8 cellular contexts compared by ENCODE assay signal in the genomic region with DNA sequence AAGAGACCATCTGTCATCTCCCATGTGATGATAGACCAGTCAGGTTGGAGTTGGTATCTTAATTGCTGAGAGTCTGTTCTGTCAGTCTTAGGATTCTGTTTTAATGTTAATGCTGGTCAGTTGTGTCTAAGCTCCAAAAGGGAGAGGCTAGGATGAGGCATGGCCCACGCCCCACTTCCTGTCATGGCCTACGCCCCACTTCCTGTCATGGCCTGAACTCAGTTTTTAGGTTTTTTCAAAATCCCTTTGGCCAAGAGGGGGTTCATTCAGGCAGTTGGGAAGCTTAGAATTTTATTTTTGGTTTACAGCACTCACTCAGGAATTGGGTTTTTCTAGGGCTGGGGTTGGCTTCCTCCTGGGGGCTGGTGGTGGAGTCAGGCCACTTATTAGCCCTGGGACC.
DNase-seq lines count a peak whose midpoint lies in the region; TF ChIP-seq lines count a peak whose summit lies in the region.
"Not testable (repeated sequence)": the region's sequence is repeated elsewhere in the genome, so short reads cannot be mapped to it uniquely, and the experiment has no call there.

No MANE protein-coding gene starts in this region.

- H3K36me3 ChIP-seq in adrenal gland (replicated peaks in 1 of 2); thyroid gland: not testable (repeated sequence)

- WGBS in adrenal gland, 4 donors: 65 to 78% (median 72%) methylated on average over 2 of the region's 2 CpGs
- WGBS in thyroid gland, 2 donors: 89 to 100% methylated on average over 2 of the region's 2 CpGs

- not testable (repeated sequence) for DNase-seq in Calu3; activated T-cell treated with anti-CD3 and anti-CD28 coated beads, Interleukin-2, amount 50 U/mL, for 24 hours; adrenal gland; epithelial cell of prostate (ENCODE audit: low read depth, low spot score); immature natural killer cell; thyroid gland
- DNase-seq in NOMO-1 treated with dmso at 0.1 percent for 144 hours (lab: John Stamatoyannopoulos, UW; ENCODE audit: unreplicated experiment): peak; percentile 2
- peak; percentile 19 for DNase-seq in UCSD-AML1 (lab: John Stamatoyannopoulos, UW; ENCODE audit: unreplicated experiment)

- CTCF ChIA-PET in Calu3 (lab: Charles Lee): not testable (repeated sequence)

- not testable (repeated sequence) for TF ChIP-seq CTCF in Calu3 (IDR thresholded peaks at IDR 0.05; ENCODE audit: unreplicated experiment); adrenal gland (IDR thresholded peaks at IDR 0.05); thyroid gland (IDR thresholded peaks at IDR 0.05)

- not testable (repeated sequence) for BruUV-seq in Calu3 (replicated peaks; lab: Mats Ljungman, UMichigan)

- H3K4me3 Mint-ChIP-seq in Calu3 (ENCODE audit: low read depth, unreplicated experiment): peak overlapping the region; percentile 13
- H3K4me3 Mint-ChIP-seq in activated T-cell treated with anti-CD3 and anti-CD28 coated beads, Interleukin-2, amount 50 U/mL, for 24 hours: not testable (repeated sequence)
- peak overlapping the region in 3 of 5 donors; percentile 4 to 40 (median 29) for H3K4me3 Mint-ChIP-seq in immature natural killer cell

- H3K4me1 ChIP-seq in adrenal gland (replicated peaks in 1 of 2): not testable (repeated sequence)
- peaks cover 6 to 14% of the 10 kb centered on the region in 2 donors for H3K4me1 ChIP-seq in thyroid gland

- H3K27ac Mint-ChIP-seq in Calu3 (ENCODE audit: unreplicated experiment): peak overlapping the region; percentile 65
- H3K27ac Mint-ChIP-seq in activated T-cell treated with anti-CD3 and anti-CD28 coated beads, Interleukin-2, amount 50 U/mL, for 24 hours: peak overlapping the region; percentile 53
- H3K27ac Mint-ChIP-seq in immature natural killer cell: peak overlapping the region; percentile 3 to 78 (median 50)

- not testable (repeated sequence) for H3K27me3 ChIP-seq in adrenal gland, thyroid gland

- H3K27ac ChIP-seq in adrenal gland (peak overlapping the region in 3 of 5 donors; percentile 65 to 82 (median 69)), epithelial cell of prostate (peak overlapping the region; percentile 96), thyroid gland (peak overlapping the region in 2 of 3 donors; percentile 47 to 61)

- H3K36me3 Mint-ChIP-seq in Calu3 (ENCODE audit: insufficient read depth, unreplicated experiment): peaks cover 34% of the 10 kb centered on the region
- H3K36me3 Mint-ChIP-seq in activated T-cell treated with anti-CD3 and anti-CD28 coated beads, Interleukin-2, amount 50 U/mL, for 24 hours (ENCODE audit: low read depth): peaks cover 25% of the 10 kb centered on the region
- not testable (repeated sequence) for H3K36me3 Mint-ChIP-seq in immature natural killer cell

- H3K27me3 Mint-ChIP-seq in Calu3 (ENCODE audit: unreplicated experiment); activated T-cell treated with anti-CD3 and anti-CD28 coated beads, Interleukin-2, amount 50 U/mL, for 24 hours; immature natural killer cell (ENCODE audit: low read depth in 3 of 3): not testable (repeated sequence)

- not testable (repeated sequence) for TF ChIP-seq POLR2A in adrenal gland (IDR thresholded peaks at IDR 0.05); thyroid gland (IDR thresholded peaks at IDR 0.05)

- H3K4me1 Mint-ChIP-seq in Calu3 (ENCODE audit: low read depth, unreplicated experiment) (peaks cover 42% of the 10 kb centered on the region), immature natural killer cell (peaks cover 40 to 58% of the 10 kb centered on the region in 2 donors)
- peaks cover 36% of the 10 kb centered on the region for H3K4me1 Mint-ChIP-seq in activated T-cell treated with anti-CD3 and anti-CD28 coated beads, Interleukin-2, amount 50 U/mL, for 24 hours (ENCODE audit: low read depth)

- not testable (repeated sequence) for H3K9me3 Mint-ChIP-seq in Calu3 (ENCODE audit: low read depth, unreplicated experiment); activated T-cell treated with anti-CD3 and anti-CD28 coated beads, Interleukin-2, amount 50 U/mL, for 24 hours; immature natural killer cell

- intact Hi-C loops in Calu3 (cut with micrococcal nuclease; ENCODE audit: unreplicated experiment); adrenal gland (cut with DNase I); thyroid gland (cut with DNase I): not testable (repeated sequence)

- H3K4me3 ChIP-seq in adrenal gland; thyroid gland (replicated peaks in 1 of 3): not testable (repeated sequence)

- not testable (repeated sequence) for H3K9me3 ChIP-seq in adrenal gland (replicated peaks in 1 of 3); thyroid gland
